ENCODE assay signal across 1 cellular context in the genomic region with DNA sequence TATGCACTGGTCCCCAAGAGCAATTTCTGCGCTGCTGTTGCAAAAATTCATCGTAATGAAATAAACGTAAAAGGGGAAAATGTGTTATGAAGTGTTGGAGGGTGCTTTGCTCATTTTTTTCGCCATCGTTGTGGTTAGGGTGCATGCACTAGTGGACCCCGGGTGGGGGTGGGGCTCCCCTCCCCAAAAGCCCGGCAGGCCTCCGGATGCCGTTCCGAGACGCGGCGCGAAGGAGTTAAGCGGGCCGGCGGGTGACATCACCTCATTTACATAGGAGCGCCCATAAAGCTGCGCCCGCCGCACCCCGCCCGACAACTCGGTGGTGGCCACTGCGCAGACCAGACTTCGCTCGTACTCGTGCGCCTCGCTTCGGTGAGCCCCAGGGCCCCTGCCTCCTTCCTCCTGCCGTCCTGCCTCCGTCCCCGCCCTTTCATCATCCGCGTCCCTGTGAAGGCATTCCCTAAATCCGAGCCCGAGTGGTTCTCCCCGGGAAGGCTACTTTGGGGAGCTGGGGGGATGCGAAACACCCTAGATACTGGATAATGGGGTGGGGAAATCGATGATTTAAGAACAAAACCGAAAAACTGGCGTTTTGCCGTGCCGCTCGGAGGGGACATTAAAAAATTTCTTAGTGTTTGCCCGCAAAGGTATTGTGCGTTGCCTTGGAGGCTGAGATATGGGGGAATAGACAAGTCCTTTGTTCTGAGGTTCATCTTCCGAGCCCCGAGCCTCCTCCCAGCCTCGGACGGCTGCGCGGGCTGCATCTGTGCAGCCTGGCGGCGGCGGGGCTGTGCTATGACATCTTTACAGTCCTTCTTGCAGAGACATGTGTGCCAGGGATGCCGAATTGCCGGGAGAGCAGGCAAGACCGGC.
TF ChIP-seq lines count a peak whose summit lies in the region.

Gene TMSB4X (plus strand): TSS at position 314 of the 873 bp plus-strand sequence.

TF ChIP-seq in HepG2, 621 proteins besides CTCF, POLR2A, EP300 and RAD21 (continued from another document):
- TF ChIP-seq ZNF652 (CRISPR knock-in tag; IDR thresholded peaks at IDR 0.05; ENCODE audit: borderline replicate concordance, low read depth): peak; percentile 58; the same call in 1 of the 2 replicates
- 0 out of 2 replicates have a peak, but pooled peaks have one; percentile 50 for TF ChIP-seq MTF2 (CRISPR knock-in tag; IDR thresholded peaks at IDR 0.05; ENCODE audit: borderline replicate concordance)
- no peak for TF ChIP-seq ZMYM2 (CRISPR knock-in tag; IDR thresholded peaks at IDR 0.05)
TF ChIP-seq in HepG2: peak in this region for 3.
